19 cellular contexts compared by ENCODE assay signal in genomic region chr1:211313392-211313791, GRCh38. TPM values are rescaled to one million over a fixed set of nuclear protein-coding genes. Genes with fewer than 3 reads are reported as not detected.
DNase-seq lines count a peak whose midpoint lies in the region; ATAC-seq and TF ChIP-seq lines count a peak whose summit lies in the region.
"Had no signal": no experiment of that assay in that cellular context is flagged by ENCODE, and none has a peak within 500 bp of the region (broad histone marks: within the 10 kb centered on the region; RNA-seq: fewer than 3 reads in every experiment).

No MANE protein-coding gene starts in this region.

- CTCF ChIA-PET in activated CD8-positive, alpha-beta T cell treated with anti-CD3 and anti-CD28 coated beads for 36 hours (lab: Charles Lee): interaction anchor here (1.1 to 2.3 kb wide), 2 partner anchors 10 to 28 kb away, joined by 3 to 11 read pairs; no protein-coding TSS in a partner anchor
- CTCF ChIA-PET in activated CD8-positive, alpha-beta T cell treated with anti-CD3 and anti-CD28 coated beads, Interleukin-2, amount 10 ng/mL, durations not matched to agents 7 days and 5 days (lab: Charles Lee): interaction anchor here (2.3 kb wide), 1 partner anchor 10 kb away, joined by 11 read pairs; no protein-coding TSS in a partner anchor

- POLR2A ChIA-PET in activated CD8-positive, alpha-beta T cell treated with anti-CD3 and anti-CD28 coated beads for 36 hours (lab: Charles Lee): interaction anchor here (0.7 to 0.9 kb wide), 2 partner anchors 32 to 46 kb away, joined by 3 read pairs; no protein-coding TSS in a partner anchor
- POLR2A ChIA-PET in activated CD8-positive, alpha-beta T cell treated with anti-CD3 and anti-CD28 coated beads, Interleukin-2, amount 10 ng/mL, durations not matched to agents 7 days and 5 days (lab: Charles Lee): no interaction called here
- POLR2A ChIA-PET in activated naive CD8-positive, alpha-beta T cell treated with anti-CD3 and anti-CD28 coated beads, Interleukin-2, amount 10 ng/mL, durations not matched to agents 7 days and 5 days (lab: Charles Lee): no interaction called here

- no peaks in the 10 kb centered on the region for H3K9me3 ChIP-seq in CD4-positive, CD25-positive, alpha-beta regulatory T cell (ENCODE audit: control insufficient read depth in 2 of 2, low read length in 2 of 2)
- H3K9me3 ChIP-seq: HAP-1 had no signal

- H3K4me1 Mint-ChIP-seq in activated CD8-positive, alpha-beta T cell treated with anti-CD3 and anti-CD28 coated beads for 36 hours (ENCODE audit: low read depth): peaks cover 7% of the 10 kb centered on the region
- H3K4me1 Mint-ChIP-seq in activated CD8-positive, alpha-beta T cell treated with anti-CD3 and anti-CD28 coated beads, Interleukin-2, amount 10 ng/mL, durations not matched to agents 7 days and 5 days (ENCODE audit: low read depth): no peaks in the 10 kb centered on the region
- peaks cover 13 to 20% (median 14%) of the 10 kb centered on the region in 4 donors for H3K4me1 Mint-ChIP-seq in CD4-positive, CD25-positive, alpha-beta regulatory T cell
- H3K4me1 Mint-ChIP-seq in activated naive CD8-positive, alpha-beta T cell treated with anti-CD3 and anti-CD28 coated beads, Interleukin-2, amount 10 ng/mL, durations not matched to agents 7 days and 5 days: peaks cover 3% of the 10 kb centered on the region
- no peaks in the 10 kb centered on the region for H3K4me1 Mint-ChIP-seq in nephron progenitor cell
- H3K4me1 Mint-ChIP-seq: B cell had no signal

- peaks cover 48% of the 10 kb centered on the region for H3K36me3 ChIP-seq in CD4-positive, CD25-positive, alpha-beta regulatory T cell (ENCODE audit: control insufficient read depth, insufficient read depth, low read length)

- no peaks in the 10 kb centered on the region for H3K9me3 Mint-ChIP-seq in activated CD8-positive, alpha-beta T cell treated with anti-CD3 and anti-CD28 coated beads for 36 hours
- H3K9me3 Mint-ChIP-seq in activated CD8-positive, alpha-beta T cell treated with anti-CD3 and anti-CD28 coated beads, Interleukin-2, amount 10 ng/mL, durations not matched to agents 7 days and 5 days (ENCODE audit: insufficient read depth): no peaks in the 10 kb centered on the region
- no peaks in the 10 kb centered on the region for H3K9me3 Mint-ChIP-seq in CD4-positive, CD25-positive, alpha-beta regulatory T cell
- H3K9me3 Mint-ChIP-seq in activated naive CD8-positive, alpha-beta T cell treated with anti-CD3 and anti-CD28 coated beads, Interleukin-2, amount 10 ng/mL, durations not matched to agents 7 days and 5 days: no peaks in the 10 kb centered on the region
- no peaks in the 10 kb centered on the region for H3K9me3 Mint-ChIP-seq in nephron progenitor cell

- peaks cover 3% of the 10 kb centered on the region for H3K4me1 ChIP-seq in CD4-positive, CD25-positive, alpha-beta regulatory T cell (ENCODE audit: control insufficient read depth, insufficient read depth, low read length, poor library complexity, severe bottlenecking)
- H3K4me1 ChIP-seq: HAP-1 had no signal

- no peaks in the 10 kb centered on the region for H3K27me3 Mint-ChIP-seq in activated CD8-positive, alpha-beta T cell treated with anti-CD3 and anti-CD28 coated beads for 36 hours
- no peaks in the 10 kb centered on the region for H3K27me3 Mint-ChIP-seq in activated CD8-positive, alpha-beta T cell treated with anti-CD3 and anti-CD28 coated beads, Interleukin-2, amount 10 ng/mL, durations not matched to agents 7 days and 5 days (ENCODE audit: low read depth)
- H3K27me3 Mint-ChIP-seq in CD4-positive, CD25-positive, alpha-beta regulatory T cell: no peaks in the 10 kb centered on the region
- no peaks in the 10 kb centered on the region for H3K27me3 Mint-ChIP-seq in activated naive CD8-positive, alpha-beta T cell treated with anti-CD3 and anti-CD28 coated beads, Interleukin-2, amount 10 ng/mL, durations not matched to agents 7 days and 5 days
- no peaks in the 10 kb centered on the region for H3K27me3 Mint-ChIP-seq in nephron progenitor cell (ENCODE audit: low read depth, poor library complexity)
- H3K27me3 Mint-ChIP-seq: B cell had no signal

- no peak for DNase-seq in activated CD8-positive, alpha-beta T cell treated with anti-CD3 and anti-CD28 coated beads for 36 hours
- DNase-seq in activated CD8-positive, alpha-beta T cell treated with anti-CD3 and anti-CD28 coated beads, Interleukin-2, amount 10 ng/mL, durations not matched to agents 7 days and 5 days: no peak
- DNase-seq in CD4-positive, CD25-positive, alpha-beta regulatory T cell: no peak
- DNase-seq in activated naive CD8-positive, alpha-beta T cell treated with anti-CD3 and anti-CD28 coated beads, Interleukin-2, amount 10 ng/mL, durations not matched to agents 7 days and 5 days: no peak
- DNase-seq in nephron progenitor cell (no peak), SHP77 (lab: John Stamatoyannopoulos, UW) (no peak), ACHN (no peak), retina (no peak)
- DNase-seq: Calu3, GF-D8, NCI-H1092 treated with DMSO at 0.1 percent for 48 hours, NCI-H2081 treated with DMSO at 0.1 percent for 48 hours, NCI-H524 treated with DMSO at 0.1 percent for 48 hours, PC-3, RPMI8226, SIG-M5 had no signal

- peaks cover 19% of the 10 kb centered on the region for H3K36me3 Mint-ChIP-seq in activated CD8-positive, alpha-beta T cell treated with anti-CD3 and anti-CD28 coated beads for 36 hours (ENCODE audit: low read depth)
- H3K36me3 Mint-ChIP-seq in activated CD8-positive, alpha-beta T cell treated with anti-CD3 and anti-CD28 coated beads, Interleukin-2, amount 10 ng/mL, durations not matched to agents 7 days and 5 days (ENCODE audit: low read depth): peaks cover 27% of the 10 kb centered on the region
- peaks cover 20% of the 10 kb centered on the region for H3K36me3 Mint-ChIP-seq in CD4-positive, CD25-positive, alpha-beta regulatory T cell
- H3K36me3 Mint-ChIP-seq in activated naive CD8-positive, alpha-beta T cell treated with anti-CD3 and anti-CD28 coated beads, Interleukin-2, amount 10 ng/mL, durations not matched to agents 7 days and 5 days: peaks cover 22% of the 10 kb centered on the region
- peaks cover 21% of the 10 kb centered on the region for H3K36me3 Mint-ChIP-seq in nephron progenitor cell (ENCODE audit: low read depth)

- H3K27ac Mint-ChIP-seq in activated CD8-positive, alpha-beta T cell treated with anti-CD3 and anti-CD28 coated beads for 36 hours: peak overlapping the region; percentile 27
- H3K27ac Mint-ChIP-seq in activated CD8-positive, alpha-beta T cell treated with anti-CD3 and anti-CD28 coated beads, Interleukin-2, amount 10 ng/mL, durations not matched to agents 7 days and 5 days: no peak overlapping the region
- peak overlapping the region in 2 of 3 donors; percentile 41 to 69 for H3K27ac Mint-ChIP-seq in CD4-positive, CD25-positive, alpha-beta regulatory T cell
- H3K27ac Mint-ChIP-seq in activated naive CD8-positive, alpha-beta T cell treated with anti-CD3 and anti-CD28 coated beads, Interleukin-2, amount 10 ng/mL, durations not matched to agents 7 days and 5 days: peak overlapping the region; percentile 30
- peak overlapping the region; percentile 83 for H3K27ac Mint-ChIP-seq in nephron progenitor cell
- H3K27ac Mint-ChIP-seq: B cell had no signal

- H3K4me3 Mint-ChIP-seq in activated CD8-positive, alpha-beta T cell treated with anti-CD3 and anti-CD28 coated beads for 36 hours: no peak overlapping the region
- H3K4me3 Mint-ChIP-seq in activated CD8-positive, alpha-beta T cell treated with anti-CD3 and anti-CD28 coated beads, Interleukin-2, amount 10 ng/mL, durations not matched to agents 7 days and 5 days: no peak overlapping the region
- no peak overlapping the region for H3K4me3 Mint-ChIP-seq in CD4-positive, CD25-positive, alpha-beta regulatory T cell
- no peak overlapping the region for H3K4me3 Mint-ChIP-seq in activated naive CD8-positive, alpha-beta T cell treated with anti-CD3 and anti-CD28 coated beads, Interleukin-2, amount 10 ng/mL, durations not matched to agents 7 days and 5 days
- no peak overlapping the region for H3K4me3 Mint-ChIP-seq in nephron progenitor cell
- H3K4me3 Mint-ChIP-seq: B cell had no signal

- TF ChIP-seq CTCF in activated CD8-positive, alpha-beta T cell treated with anti-CD3 and anti-CD28 coated beads for 36 hours (IDR thresholded peaks at IDR 0.05): no peak
- no peak for TF ChIP-seq CTCF in nephron progenitor cell (IDR thresholded peaks at IDR 0.05)

- H3K4me3 ChIP-seq in CD4-positive, CD25-positive, alpha-beta regulatory T cell (ENCODE audit: low read depth, low read length): no peak overlapping the region
- H3K4me3 ChIP-seq: HAP-1 had no signal

- ATAC-seq in activated CD8-positive, alpha-beta T cell treated with anti-CD3 and anti-CD28 coated beads for 36 hours: no peak
- ATAC-seq in activated CD8-positive, alpha-beta T cell treated with anti-CD3 and anti-CD28 coated beads, Interleukin-2, amount 10 ng/mL, durations not matched to agents 7 days and 5 days: no peak
- ATAC-seq in CD4-positive, CD25-positive, alpha-beta regulatory T cell (ENCODE audit: low read depth in 2 of 2): no peak
- no peak for ATAC-seq in activated naive CD8-positive, alpha-beta T cell treated with anti-CD3 and anti-CD28 coated beads, Interleukin-2, amount 10 ng/mL, durations not matched to agents 7 days and 5 days (ENCODE audit: low read depth)
- ATAC-seq: PC-3 had no signal

- in situ Hi-C loops in ACHN (cut with HindIII; ENCODE audit: low pct_ligation_motif_present, low pct_unique_long_range_greater_than_20kb, low sequenced_read_pairs): no loop called here

- H3K27ac ChIP-seq in CD4-positive, CD25-positive, alpha-beta regulatory T cell (ENCODE audit: insufficient read depth, low read length, poor library complexity, severe bottlenecking): no peak overlapping the region
- H3K27ac ChIP-seq: 22Rv1 had no signal

- no peaks in the 10 kb centered on the region for H3K27me3 ChIP-seq in CD4-positive, CD25-positive, alpha-beta regulatory T cell (ENCODE audit: control insufficient read depth, insufficient read depth, low read length)

- intact Hi-C loops in activated CD8-positive, alpha-beta T cell treated with anti-CD3 and anti-CD28 coated beads for 36 hours (cut with micrococcal nuclease): no loop called here

RNA-seq across cellular contexts. Expression of gene TRAF5, which starts 13.2 kb away (rescaled TPM):
- 10 to 100 TPM; 40.6 to 42.5 TPM for total RNA-seq in activated CD8-positive, alpha-beta T cell treated with anti-CD3 and anti-CD28 coated beads for 36 hours
- total RNA-seq in activated CD8-positive, alpha-beta T cell treated with anti-CD3 and anti-CD28 coated beads, Interleukin-2, amount 10 ng/mL, durations not matched to agents 7 days and 5 days: 10 to 100 TPM; 61.1 to 64.4 TPM
- 58.3 TPM for total RNA-seq in CD4-positive, CD25-positive, alpha-beta regulatory T cell
- 10 to 100 TPM; 34.4 to 41.7 (median 38.3) TPM for polyA plus RNA-seq in CD4-positive, CD25-positive, alpha-beta regulatory T cell
- 10 to 100 TPM; 82.2 to 84.0 TPM for total RNA-seq in activated naive CD8-positive, alpha-beta T cell treated with anti-CD3 and anti-CD28 coated beads, Interleukin-2, amount 10 ng/mL, durations not matched to agents 7 days and 5 days

RNA-seq across cellular contexts. Expression of gene RCOR3, which starts 54.2 kb away (rescaled TPM):
- total RNA-seq in activated CD8-positive, alpha-beta T cell treated with anti-CD3 and anti-CD28 coated beads for 36 hours: 10 to 100 TPM; 25.7 to 30.7 TPM
- total RNA-seq in activated CD8-positive, alpha-beta T cell treated with anti-CD3 and anti-CD28 coated beads, Interleukin-2, amount 10 ng/mL, durations not matched to agents 7 days and 5 days: 10 to 100 TPM; 47.2 to 50.6 TPM
- total RNA-seq in CD4-positive, CD25-positive, alpha-beta regulatory T cell: 73.9 TPM
- polyA plus RNA-seq in CD4-positive, CD25-positive, alpha-beta regulatory T cell: 10 to 100 TPM; 22.7 to 28.5 (median 25.8) TPM
- 10 to 100 TPM; 54.8 to 61.1 TPM for total RNA-seq in activated naive CD8-positive, alpha-beta T cell treated with anti-CD3 and anti-CD28 coated beads, Interleukin-2, amount 10 ng/mL, durations not matched to agents 7 days and 5 days
